21 cellular contexts compared by ENCODE assay signal in the genomic region with DNA sequence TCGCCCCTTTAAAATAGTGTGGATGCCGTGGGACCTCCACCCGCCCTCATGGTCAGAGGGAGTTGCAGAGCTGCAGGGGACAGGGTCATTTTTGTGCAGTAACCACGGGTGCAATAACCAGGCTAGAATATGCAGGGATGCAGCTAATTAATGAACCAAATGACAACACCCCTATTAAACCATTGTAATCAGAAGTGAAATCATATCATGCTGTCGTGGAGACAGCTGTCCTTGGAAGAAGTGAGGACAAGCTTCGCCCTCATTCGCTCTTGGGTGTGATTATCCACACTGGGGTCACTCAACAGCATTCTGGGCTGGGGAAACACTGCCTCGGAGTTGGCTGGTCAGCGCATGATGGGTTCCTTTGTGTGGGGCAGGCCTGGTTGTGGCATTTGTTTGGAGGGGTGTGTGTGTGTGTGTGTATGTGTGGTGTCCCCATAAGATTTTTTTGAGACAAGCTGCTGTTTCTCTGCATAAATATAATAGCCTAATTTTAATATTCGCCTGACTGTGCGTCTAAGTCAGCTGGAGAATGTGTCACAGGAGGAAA.
"Had no signal": no experiment of that assay in that cellular context is flagged by ENCODE, and none has a peak within 500 bp of the region (broad histone marks: within the 10 kb centered on the region; RNA-seq: fewer than 3 reads in every experiment).

No MANE protein-coding gene starts in this region.

- H3K36me3 ChIP-seq: breast epithelium, left ventricle myocardium inferior, transverse colon, uterus had no signal

- H3K27ac Mint-ChIP-seq: activated B cell treated with CpG ODN at 0.5 μM for 24 hours; activated T-helper 17 cell treated with anti-CD3 and anti-CD28 coated beads, Interleukin-2, amount 50 U/mL, for 72 hours; dendritic cell treated with granulocyte-macrophage colony-stimulating factor and Interleukin-4, amounts not matched to agents 40 ng/mL and 50 ng/mL, for 4 days; naive B cell; nephron progenitor cell had no signal

- H3K4me1 ChIP-seq: breast epithelium, left ventricle myocardium inferior, testis, transverse colon, uterus had no signal

- H3K9me3 ChIP-seq: testis, transverse colon, uterus had no signal

- H3K27ac ChIP-seq: breast epithelium, left ventricle myocardium inferior, testis, transverse colon, uterus had no signal

- H3K4me3 ChIP-seq: breast epithelium, left ventricle myocardium inferior, lung, testis, transverse colon, uterus had no signal

- H3K4me3 Mint-ChIP-seq: activated B cell treated with CpG ODN at 0.5 μM for 24 hours; activated T-cell treated with anti-CD3 and anti-CD28 coated beads, Interleukin-2, amount 50 U/mL, for 4 hours; activated T-helper 17 cell treated with anti-CD3 and anti-CD28 coated beads, Interleukin-2, amount 50 U/mL, for 72 hours; dendritic cell treated with granulocyte-macrophage colony-stimulating factor and Interleukin-4, amounts not matched to agents 40 ng/mL and 50 ng/mL, for 4 days; naive B cell; nephron progenitor cell had no signal

- DNase-seq: activated B cell treated with CpG ODN at 0.5 μM for 24 hours; activated CD4-positive, alpha-beta T cell treated with anti-CD3 and anti-CD28 coated beads, Interleukin-2, amount 50 U/mL, for 4 hours; activated gamma-delta T cell treated with Interleukin-2 at 50 U/mL for 16 hours; activated naive CD4-positive, alpha-beta T cell treated with anti-CD3 and anti-CD28 coated beads, Interleukin-2, amount 50 U/mL, for 16 hours; activated T-cell treated with anti-CD3 and anti-CD28 coated beads, Interleukin-2, amount 50 U/mL, for 4 hours; amniotic stem cell; effector CD4-positive, alpha-beta T cell; left ventricle myocardium inferior; naive B cell; nephron progenitor cell; nucleus accumbens; right cardiac atrium; stimulated activated CD4-positive, alpha-beta T cell treated with anti-CD3 and anti-CD28 coated beads, Interleukin-2, amount 100 ng/mL, for 48 hours; stimulated activated naive CD4-positive, alpha-beta T cell treated with Interleukin-2 at 50 U/mL for 16 hours; testis; transverse colon had no signal

- ATAC-seq: activated T-cell treated with anti-CD3 and anti-CD28 coated beads, Interleukin-2, amount 50 U/mL, for 4 hours; right cardiac atrium had no signal

- H3K27me3 Mint-ChIP-seq: activated B cell treated with CpG ODN at 0.5 μM for 24 hours; activated T-helper 17 cell treated with anti-CD3 and anti-CD28 coated beads, Interleukin-2, amount 50 U/mL, for 72 hours had no signal

- H3K36me3 Mint-ChIP-seq: naive B cell had no signal

- H3K27me3 ChIP-seq: testis, uterus had no signal
